Comparison of ENCODE assay signal across 1 cellular context in the genomic region with DNA sequence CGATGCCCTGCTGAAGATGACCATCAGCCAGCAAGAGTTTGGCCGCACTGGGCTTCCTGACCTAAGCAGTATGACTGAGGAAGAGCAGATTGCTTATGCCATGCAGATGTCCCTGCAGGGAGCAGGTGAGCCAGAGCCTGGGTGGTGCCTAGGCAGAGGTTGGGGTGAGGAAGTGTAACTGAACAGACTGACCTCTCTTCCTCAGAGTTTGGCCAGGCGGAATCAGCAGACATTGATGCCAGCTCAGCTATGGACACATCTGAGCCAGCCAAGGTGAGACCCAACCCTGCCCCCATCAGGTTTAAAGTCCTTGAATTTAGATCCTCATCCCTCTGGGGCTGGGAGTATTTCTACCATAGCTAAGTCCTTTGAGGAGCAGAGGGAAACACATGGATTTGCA.
TF ChIP-seq lines count a peak whose summit lies in the region.

No MANE protein-coding gene starts in this region.

TF ChIP-seq in liver, 16 proteins besides CTCF, POLR2A, EP300 and RAD21 (continued from another document):
- TF ChIP-seq, protein P1, sequence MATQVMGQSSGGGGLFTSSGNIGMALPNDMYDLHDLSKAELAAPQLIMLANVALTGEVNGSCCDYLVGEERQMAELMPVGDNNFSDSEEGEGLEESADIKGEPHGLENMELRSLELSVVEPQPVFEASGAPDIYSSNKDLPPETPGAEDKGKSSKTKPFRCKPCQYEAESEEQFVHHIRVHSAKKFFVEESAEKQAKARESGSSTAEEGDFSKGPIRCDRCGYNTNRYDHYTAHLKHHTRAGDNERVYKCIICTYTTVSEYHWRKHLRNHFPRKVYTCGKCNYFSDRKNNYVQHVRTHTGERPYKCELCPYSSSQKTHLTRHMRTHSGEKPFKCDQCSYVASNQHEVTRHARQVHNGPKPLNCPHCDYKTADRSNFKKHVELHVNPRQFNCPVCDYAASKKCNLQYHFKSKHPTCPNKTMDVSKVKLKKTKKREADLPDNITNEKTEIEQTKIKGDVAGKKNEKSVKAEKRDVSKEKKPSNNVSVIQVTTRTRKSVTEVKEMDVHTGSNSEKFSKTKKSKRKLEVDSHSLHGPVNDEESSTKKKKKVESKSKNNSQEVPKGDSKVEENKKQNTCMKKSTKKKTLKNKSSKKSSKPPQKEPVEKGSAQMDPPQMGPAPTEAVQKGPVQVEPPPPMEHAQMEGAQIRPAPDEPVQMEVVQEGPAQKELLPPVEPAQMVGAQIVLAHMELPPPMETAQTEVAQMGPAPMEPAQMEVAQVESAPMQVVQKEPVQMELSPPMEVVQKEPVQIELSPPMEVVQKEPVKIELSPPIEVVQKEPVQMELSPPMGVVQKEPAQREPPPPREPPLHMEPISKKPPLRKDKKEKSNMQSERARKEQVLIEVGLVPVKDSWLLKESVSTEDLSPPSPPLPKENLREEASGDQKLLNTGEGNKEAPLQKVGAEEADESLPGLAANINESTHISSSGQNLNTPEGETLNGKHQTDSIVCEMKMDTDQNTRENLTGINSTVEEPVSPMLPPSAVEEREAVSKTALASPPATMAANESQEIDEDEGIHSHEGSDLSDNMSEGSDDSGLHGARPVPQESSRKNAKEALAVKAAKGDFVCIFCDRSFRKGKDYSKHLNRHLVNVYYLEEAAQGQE (IDR thresholded peaks at IDR 0.05) = no peak
- TF ChIP-seq TAF1 (conservative IDR thresholded peaks at IDR 0.05) (no peak), RXRA (IDR thresholded peaks at IDR 0.05) (peak in 1 of 2 donors; percentile 51), EGR1 (IDR thresholded peaks at IDR 0.05; ENCODE audit: low read depth in 2 of 2) (no peak), FOXA2 (IDR thresholded peaks at IDR 0.05) (no peak)
- TF ChIP-seq, protein P2, sequence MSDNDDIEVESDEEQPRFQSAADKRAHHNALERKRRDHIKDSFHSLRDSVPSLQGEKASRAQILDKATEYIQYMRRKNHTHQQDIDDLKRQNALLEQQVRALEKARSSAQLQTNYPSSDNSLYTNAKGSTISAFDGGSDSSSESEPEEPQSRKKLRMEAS (IDR thresholded peaks at IDR 0.05) = no peak
